15 cellular contexts compared by ENCODE assay signal in genomic region chr11:103851166-103851651, GRCh38.
DNase-seq lines count a peak whose midpoint lies in the region; ATAC-seq, FAIRE-seq and TF ChIP-seq lines count a peak whose summit lies in the region.
"Had no signal": no experiment of that assay in that cellular context is flagged by ENCODE, and none has a peak within 500 bp of the region (broad histone marks: within the 10 kb centered on the region; RNA-seq: fewer than 3 reads in every experiment).

No MANE protein-coding gene starts in this region.

- intact Hi-C loops in left lung (cut with DNase I), result no loop called here
- intact Hi-C loops in upper lobe of right lung (cut with DNase I), result no loop called here

- no peaks in the 10 kb centered on the region for H4K20me1 ChIP-seq in fibroblast of lung (ENCODE audit: control insufficient read depth, extremely low read depth, insufficient read depth, low read length)

- H3K4me1 ChIP-seq in fibroblast of lung (ENCODE audit: control insufficient read depth, extremely low read depth, insufficient read depth, low read length) (no peaks in the 10 kb centered on the region), left lung (no peaks in the 10 kb centered on the region), upper lobe of right lung (no peaks in the 10 kb centered on the region)

- no peak overlapping the region for H3K4me3 ChIP-seq in fibroblast of lung (replicated peaks in 1 of 4; ENCODE audit: control extremely low read depth in 1 of 4, insufficient read depth in 1 of 4, low read depth in 3 of 4, low read length in 4 of 4)
- H3K4me3 ChIP-seq in left lung, result no peak overlapping the region
- no peak overlapping the region for H3K4me3 ChIP-seq in upper lobe of right lung
- H3K4me3 ChIP-seq: K562, stomach had no signal

- ATAC-seq in left lung, result peak; percentile 15
- ATAC-seq in upper lobe of right lung, result peak; percentile 51
- no peak for ATAC-seq in GM18517 (IDR thresholded peaks at IDR 0.05; ENCODE audit: unreplicated experiment)
- ATAC-seq: K562 had no signal

- no peaks in the 10 kb centered on the region for H3K36me3 ChIP-seq in fibroblast of lung (ENCODE audit: control insufficient read depth, insufficient read depth, low read length)
- no peaks in the 10 kb centered on the region for H3K36me3 ChIP-seq in left lung
- H3K36me3 ChIP-seq in upper lobe of right lung, result no peaks in the 10 kb centered on the region
- H3K36me3 ChIP-seq: stomach had no signal

- no peak overlapping the region for H2AFZ ChIP-seq in fibroblast of lung (ENCODE audit: low read length)

- no peak overlapping the region for H3K4me2 ChIP-seq in fibroblast of lung (ENCODE audit: extremely low read depth, insufficient read depth, low read length)

- FAIRE-seq in TTC549 (lab: Jason Lieb, UNC), result peak; percentile 93
- FAIRE-seq: D721Med, K562 had no signal

- DNase-seq in fibroblast of lung (ENCODE audit: low read depth in 2 of 2), result peak; percentile 64 to 79
- no peak for DNase-seq in left lung
- DNase-seq in upper lobe of right lung, result no peak
- no peak for DNase-seq in NCI-H1092 (lab: John Stamatoyannopoulos, UW)
- DNase-seq in GOT3 (lab: John Stamatoyannopoulos, UW), result no peak
- DNase-seq: naive B cell, NCI-H146, NCI-H526, RPMI8226, stomach had no signal

- no peaks in the 10 kb centered on the region for H3K79me2 ChIP-seq in fibroblast of lung (ENCODE audit: control insufficient read depth, insufficient read depth, low read length)

- H3K27me3 ChIP-seq in fibroblast of lung (ENCODE audit: control insufficient read depth, insufficient read depth, low read length) (no peaks in the 10 kb centered on the region), left lung (no peaks in the 10 kb centered on the region), upper lobe of right lung (no peaks in the 10 kb centered on the region)
- H3K27me3 ChIP-seq: stomach had no signal

- TF ChIP-seq CTCF in fibroblast of lung (conservative IDR thresholded peaks at IDR 0.05 in 1 of 2, IDR thresholded peaks at IDR 0.05 in 1 of 2; ENCODE audit: low read depth in 1 of 2, low read length in 2 of 2) (no peak), left lung (IDR thresholded peaks at IDR 0.05) (no peak), upper lobe of right lung (IDR thresholded peaks at IDR 0.05) (no peak)

- H3K9ac ChIP-seq in fibroblast of lung (ENCODE audit: insufficient read depth, low read length), result no peak overlapping the region

- H3K9me3 ChIP-seq in fibroblast of lung (ENCODE audit: control insufficient read depth, insufficient read depth, low read depth, low read length), result no peaks in the 10 kb centered on the region
- no peaks in the 10 kb centered on the region for H3K9me3 ChIP-seq in left lung
- H3K9me3 ChIP-seq in upper lobe of right lung, result no peaks in the 10 kb centered on the region
- H3K9me3 ChIP-seq: stomach had no signal

- H3K27ac ChIP-seq in fibroblast of lung (ENCODE audit: insufficient read depth, low read length) (no peak overlapping the region), left lung (no peak overlapping the region), upper lobe of right lung (no peak overlapping the region)
- H3K27ac ChIP-seq: epithelial cell of prostate had no signal

Comparison
In these comparisons a context has a peak if more than half of its experiments do, and no peak if none do; other contexts are left out.
1. DNase-seq: peak in fibroblast of lung (2 of 2); none in left lung (0 of 2), upper lobe of right lung (single experiment), NCI-H1092 (single experiment) and GOT3 (single experiment).